ENCODE assay signal across 8 cellular contexts in the genomic region with DNA sequence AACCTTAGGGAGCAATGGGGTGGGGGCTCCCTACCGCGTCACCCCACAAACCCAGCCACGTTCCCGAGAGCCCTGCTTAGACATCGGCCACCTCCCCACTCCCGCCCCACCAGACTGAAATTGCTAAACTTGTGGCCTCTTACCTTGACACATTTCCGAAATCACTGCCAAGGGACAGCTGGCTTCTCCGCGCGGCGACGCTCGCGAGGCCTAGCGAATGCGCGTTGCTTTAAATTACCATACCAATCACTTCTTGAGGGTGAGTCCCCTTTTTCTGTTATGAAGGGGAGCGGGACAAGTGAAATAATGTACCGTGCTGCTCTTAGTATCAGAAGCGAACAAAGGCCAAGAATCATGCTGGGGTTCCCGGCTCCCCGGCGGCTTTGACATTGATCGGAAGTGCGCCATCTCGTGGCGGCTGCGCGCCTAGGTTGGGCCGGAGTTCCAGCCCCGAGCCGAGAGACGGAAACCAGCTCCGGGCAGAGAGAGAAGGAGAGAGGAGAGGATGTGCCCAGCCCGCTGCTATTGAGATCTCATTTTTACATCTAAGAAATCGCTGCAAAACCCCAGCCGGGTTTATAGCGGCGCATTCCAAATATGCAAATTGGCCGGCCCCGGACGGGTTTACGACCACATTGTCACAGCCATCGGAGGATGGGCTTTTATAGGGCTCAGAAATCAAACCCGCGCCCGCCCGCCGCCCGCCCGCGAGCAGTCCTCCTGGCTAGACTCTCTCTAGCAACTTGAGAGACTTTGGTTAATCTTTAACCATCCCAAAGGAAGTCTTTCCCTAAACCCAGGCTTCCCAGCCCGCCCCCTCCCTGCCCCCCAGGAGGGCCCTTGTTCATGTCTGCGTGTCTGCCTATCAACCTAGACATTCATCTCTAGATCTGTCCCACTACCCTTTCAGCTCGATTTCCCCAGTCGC. TPM values are rescaled to one million over a fixed set of nuclear protein-coding genes. Genes with fewer than 3 reads are reported as not detected.
DNase-seq lines count a peak whose midpoint lies in the region; ATAC-seq and TF ChIP-seq lines count a peak whose summit lies in the region.

No MANE protein-coding gene starts in this region.

- peaks cover 99% of the 10 kb centered on the region for H3K27me3 ChIP-seq in lower lobe of right lung (ENCODE audit: low read depth)

- H3K9me3 ChIP-seq in lower lobe of right lung: no peaks in the 10 kb centered on the region

- DNase-seq in D341Med (ENCODE audit: low spot score) (peak; percentile 85), choroid plexus epithelial cell (ENCODE audit: low read depth) (peak; percentile 26), lower lobe of right lung (peak; percentile 76), globus pallidus (ENCODE audit: low spot score) (no peak)
- DNase-seq in stimulated activated CD8-positive, alpha-beta memory T cell treated with anti-CD3 and anti-CD28 coated beads, Interleukin-7, amount 100 ng/mL, for 24 hours (ENCODE audit: low read depth): peak; percentile 44

- no peak for TF ChIP-seq EP300 in Ishikawa (IDR thresholded peaks at IDR 0.05; ENCODE audit: borderline replicate concordance)

- no peak overlapping the region for H3K4me3 ChIP-seq in choroid plexus epithelial cell (ENCODE audit: low read depth, low read length)
- H3K4me3 ChIP-seq in lower lobe of right lung: peak overlapping the region; percentile 18

- peak; percentile 66 for TF ChIP-seq CTCF in choroid plexus epithelial cell (conservative IDR thresholded peaks at IDR 0.05; ENCODE audit: low read depth, low read length)
- TF ChIP-seq CTCF in lower lobe of right lung (IDR thresholded peaks at IDR 0.05): peak; percentile 77

- no peaks in the 10 kb centered on the region for H3K36me3 ChIP-seq in lower lobe of right lung

- ATAC-seq in activated CD4-positive, CD25-positive, alpha-beta regulatory T cell treated with anti-CD3 and anti-CD28 coated beads, Interleukin-2, amount 50 U/mL, for 24 hours: peak; percentile 55 to 60
- ATAC-seq in lower lobe of right lung (peak; percentile 65 to 79), GM18868 (IDR thresholded peaks at IDR 0.05; ENCODE audit: unreplicated experiment) (no peak)

- TF ChIP-seq RAD21 in Ishikawa (IDR thresholded peaks at IDR 0.05; ENCODE audit: low read depth): peak; percentile 45

- no peak overlapping the region for H3K27ac ChIP-seq in lower lobe of right lung

- H3K4me1 ChIP-seq in lower lobe of right lung: peaks cover 25% of the 10 kb centered on the region

- intact Hi-C loops in lower lobe of right lung (cut with DNase I): no loop called here

TF ChIP-seq in Ishikawa, 13 proteins besides CTCF, POLR2A, EP300 and RAD21:
- TF ChIP-seq, protein P1, sequence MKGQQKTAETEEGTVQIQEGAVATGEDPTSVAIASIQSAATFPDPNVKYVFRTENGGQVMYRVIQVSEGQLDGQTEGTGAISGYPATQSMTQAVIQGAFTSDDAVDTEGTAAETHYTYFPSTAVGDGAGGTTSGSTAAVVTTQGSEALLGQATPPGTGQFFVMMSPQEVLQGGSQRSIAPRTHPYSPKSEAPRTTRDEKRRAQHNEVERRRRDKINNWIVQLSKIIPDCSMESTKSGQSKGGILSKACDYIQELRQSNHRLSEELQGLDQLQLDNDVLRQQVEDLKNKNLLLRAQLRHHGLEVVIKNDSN (IDR thresholded peaks at IDR 0.05): no peak
- TF ChIP-seq FOXM1 (IDR thresholded peaks at IDR 0.05; ENCODE audit: borderline replicate concordance, low read depth): no peak
- TF ChIP-seq ZBTB7A (IDR thresholded peaks at IDR 0.05; ENCODE audit: low read depth): no peak
- TF ChIP-seq TCF12 (IDR thresholded peaks at IDR 0.05; ENCODE audit: low read depth): no peak
- TF ChIP-seq EGR1 (IDR thresholded peaks at IDR 0.05): no peak
- TF ChIP-seq CREB1 (IDR thresholded peaks at IDR 0.05; ENCODE audit: low read depth): no peak
- TF ChIP-seq NFIC (IDR thresholded peaks at IDR 0.05): no peak
- no peak for TF ChIP-seq TAF1 (IDR thresholded peaks at IDR 0.05; ENCODE audit: low read depth)
- TF ChIP-seq TEAD4 (IDR thresholded peaks at IDR 0.05): no peak
- TF ChIP-seq YY1 (IDR thresholded peaks at IDR 0.05; ENCODE audit: low read depth): no peak
- TF ChIP-seq, protein P2, sequence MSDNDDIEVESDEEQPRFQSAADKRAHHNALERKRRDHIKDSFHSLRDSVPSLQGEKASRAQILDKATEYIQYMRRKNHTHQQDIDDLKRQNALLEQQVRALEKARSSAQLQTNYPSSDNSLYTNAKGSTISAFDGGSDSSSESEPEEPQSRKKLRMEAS (IDR thresholded peaks at IDR 0.05): no peak
- no peak for TF ChIP-seq CEBPB (IDR thresholded peaks at IDR 0.05)
- TF ChIP-seq, protein P3, sequence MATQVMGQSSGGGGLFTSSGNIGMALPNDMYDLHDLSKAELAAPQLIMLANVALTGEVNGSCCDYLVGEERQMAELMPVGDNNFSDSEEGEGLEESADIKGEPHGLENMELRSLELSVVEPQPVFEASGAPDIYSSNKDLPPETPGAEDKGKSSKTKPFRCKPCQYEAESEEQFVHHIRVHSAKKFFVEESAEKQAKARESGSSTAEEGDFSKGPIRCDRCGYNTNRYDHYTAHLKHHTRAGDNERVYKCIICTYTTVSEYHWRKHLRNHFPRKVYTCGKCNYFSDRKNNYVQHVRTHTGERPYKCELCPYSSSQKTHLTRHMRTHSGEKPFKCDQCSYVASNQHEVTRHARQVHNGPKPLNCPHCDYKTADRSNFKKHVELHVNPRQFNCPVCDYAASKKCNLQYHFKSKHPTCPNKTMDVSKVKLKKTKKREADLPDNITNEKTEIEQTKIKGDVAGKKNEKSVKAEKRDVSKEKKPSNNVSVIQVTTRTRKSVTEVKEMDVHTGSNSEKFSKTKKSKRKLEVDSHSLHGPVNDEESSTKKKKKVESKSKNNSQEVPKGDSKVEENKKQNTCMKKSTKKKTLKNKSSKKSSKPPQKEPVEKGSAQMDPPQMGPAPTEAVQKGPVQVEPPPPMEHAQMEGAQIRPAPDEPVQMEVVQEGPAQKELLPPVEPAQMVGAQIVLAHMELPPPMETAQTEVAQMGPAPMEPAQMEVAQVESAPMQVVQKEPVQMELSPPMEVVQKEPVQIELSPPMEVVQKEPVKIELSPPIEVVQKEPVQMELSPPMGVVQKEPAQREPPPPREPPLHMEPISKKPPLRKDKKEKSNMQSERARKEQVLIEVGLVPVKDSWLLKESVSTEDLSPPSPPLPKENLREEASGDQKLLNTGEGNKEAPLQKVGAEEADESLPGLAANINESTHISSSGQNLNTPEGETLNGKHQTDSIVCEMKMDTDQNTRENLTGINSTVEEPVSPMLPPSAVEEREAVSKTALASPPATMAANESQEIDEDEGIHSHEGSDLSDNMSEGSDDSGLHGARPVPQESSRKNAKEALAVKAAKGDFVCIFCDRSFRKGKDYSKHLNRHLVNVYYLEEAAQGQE (IDR thresholded peaks at IDR 0.05; ENCODE audit: low read depth): no peak

RNA-seq across cellular contexts. Expression of a gene that starts 5.3 kb away (rescaled TPM):
- total RNA-seq in lower lobe of right lung: not detected

RNA-seq across cellular contexts. Expression of a gene that starts 5.6 kb away (rescaled TPM):
- 0.38 TPM for total RNA-seq in lower lobe of right lung

RNA-seq across cellular contexts. Expression of a gene that starts 14.4 kb away (rescaled TPM):
- total RNA-seq in lower lobe of right lung: 1.7 TPM

RNA-seq across cellular contexts. Expression of a gene that starts 20.1 kb away (rescaled TPM):
- total RNA-seq in lower lobe of right lung: not detected

RNA-seq across cellular contexts. Expression of a gene that starts 23.3 kb away (rescaled TPM):
- total RNA-seq in lower lobe of right lung: 2.2 TPM
